ENCODE assay signal across 16 cellular contexts in genomic region chr12:131223171-131223761, GRCh38.
"Had no signal": no experiment of that assay in that cellular context is flagged by ENCODE, and none has a peak within 500 bp of the region (broad histone marks: within the 10 kb centered on the region; RNA-seq: fewer than 3 reads in every experiment).

No MANE protein-coding gene starts in this region.

- H3K27ac Mint-ChIP-seq: activated CD4-positive, alpha-beta T cell treated with anti-CD3 and anti-CD28 coated beads for 36 hours; activated naive CD4-positive, alpha-beta T cell treated with anti-CD3 and anti-CD28 coated beads, Interleukin-2, amount 50 U/mL, for 24 hours; activated T-cell treated with anti-CD3 and anti-CD28 coated beads, Interleukin-2, amount 50 U/mL, for 72 hours; stimulated activated naive CD8-positive, alpha-beta T cell treated with anti-CD3 and anti-CD28 coated beads, Interleukin-15, Interleukin-2, amounts not matched to agents 100 ng/mL and 50 ng/mL, for 24 hours had no signal

- H3K9me3 Mint-ChIP-seq: activated naive CD4-positive, alpha-beta T cell treated with anti-CD3 and anti-CD28 coated beads, Interleukin-2, amount 50 U/mL, for 24 hours; activated T-cell treated with anti-CD3 and anti-CD28 coated beads, Interleukin-2, amount 50 U/mL, for 72 hours; naive B cell; stimulated activated naive CD8-positive, alpha-beta T cell treated with anti-CD3 and anti-CD28 coated beads, Interleukin-15, Interleukin-2, amounts not matched to agents 100 ng/mL and 50 ng/mL, for 24 hours had no signal

- H3K27me3 Mint-ChIP-seq: activated naive CD4-positive, alpha-beta T cell treated with anti-CD3 and anti-CD28 coated beads, Interleukin-2, amount 50 U/mL, for 24 hours had no signal

- H3K4me3 Mint-ChIP-seq: activated CD4-positive, alpha-beta T cell treated with anti-CD3 and anti-CD28 coated beads for 36 hours; WTC11 had no signal

- H3K36me3 Mint-ChIP-seq: activated naive CD4-positive, alpha-beta T cell treated with anti-CD3 and anti-CD28 coated beads, Interleukin-2, amount 50 U/mL, for 24 hours; naive B cell; WTC11 had no signal

- DNase-seq: activated CD4-positive, alpha-beta T cell treated with anti-CD3 and anti-CD28 coated beads for 36 hours; activated CD4-positive, alpha-beta T cell treated with anti-CD3 and anti-CD28 coated beads, Interleukin-2, amount 50 U/mL, for 48 hours; activated CD8-positive, alpha-beta memory T cell treated with anti-CD3 and anti-CD28 coated beads, Interleukin-2, amount 50 U/mL, for 48 hours; activated gamma-delta T cell treated with Interleukin-2 at 50 U/mL for 16 hours; activated T-cell treated with anti-CD3 and anti-CD28 coated beads, Interleukin-2, amount 50 U/mL, for 72 hours; heart left ventricle; left cardiac atrium; naive B cell; ovary; stimulated activated CD4-positive, alpha-beta T cell treated with anti-CD3 and anti-CD28 coated beads, Interleukin-12 subunit alpha, Interleukin-12 subunit beta, amount 100 ng/mL, for 4 hours; stimulated activated CD4-positive, alpha-beta T cell treated with anti-CD3 and anti-CD28 coated beads, Interleukin-4, amount 100 ng/mL, for 4 hours; T-helper 9 cell had no signal

- ATAC-seq: psoas muscle had no signal
